Comparison of ENCODE assay signal across 7 cellular contexts in the genomic region with DNA sequence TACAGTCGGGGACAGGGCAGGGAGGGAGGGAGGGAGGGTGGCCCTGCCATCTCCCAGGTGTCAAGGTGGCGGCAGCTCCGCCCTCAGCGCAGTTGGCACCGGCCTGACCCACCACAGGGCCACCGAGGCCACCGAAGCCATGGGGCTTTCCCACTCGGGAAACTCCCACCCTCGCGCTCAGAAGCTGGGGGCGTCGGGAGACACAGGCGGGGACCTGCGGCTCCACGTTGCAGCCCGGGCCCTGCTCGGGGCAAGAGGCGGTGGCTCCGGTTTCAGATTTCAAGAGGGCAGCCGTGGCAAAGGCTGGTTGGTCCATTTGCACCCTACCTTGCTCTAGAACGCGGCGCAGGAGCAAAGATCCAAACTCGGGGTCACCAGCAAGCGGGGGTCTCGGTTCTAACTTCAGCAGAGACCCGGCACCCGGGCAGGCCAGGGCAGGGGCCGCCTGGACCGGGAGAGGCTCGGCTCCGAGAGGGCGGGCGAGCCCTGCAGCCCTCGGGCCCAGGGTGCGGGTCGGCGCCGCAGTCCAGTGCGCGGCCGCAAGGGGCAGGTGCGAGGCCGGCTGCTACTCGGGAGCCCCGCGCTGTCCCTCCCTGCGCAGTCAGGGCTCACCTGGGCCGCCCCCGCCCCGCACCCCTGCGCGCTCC. TPM values are rescaled to one million over a fixed set of nuclear protein-coding genes. Genes with fewer than 3 reads are reported as not detected.
DNase-seq lines count a peak whose midpoint lies in the region; ATAC-seq and TF ChIP-seq lines count a peak whose summit lies in the region.

No MANE protein-coding gene starts in this region.

- H3K4me3 ChIP-seq in endocrine pancreas (ENCODE audit: control insufficient read depth, insufficient read depth, low read length) (no peak overlapping the region), muscle layer of duodenum (ENCODE audit: low read depth in 1 of 2, low read length in 2 of 2) (peak overlapping the region; percentile 39 to 80), thoracic aorta (peak overlapping the region; percentile 93)

- no peaks in the 10 kb centered on the region for H3K36me3 ChIP-seq in endocrine pancreas (ENCODE audit: control insufficient read depth, insufficient read depth, low read length)
- no peaks in the 10 kb centered on the region for H3K36me3 ChIP-seq in muscle layer of duodenum (ENCODE audit: control insufficient read depth in 1 of 2, insufficient read depth in 2 of 2, low read length in 2 of 2)
- H3K36me3 ChIP-seq in thoracic aorta = no peaks in the 10 kb centered on the region

- peak; percentile 62 for ATAC-seq in GM18498 (IDR thresholded peaks at IDR 0.05; ENCODE audit: unreplicated experiment)
- ATAC-seq in HG02571 (IDR thresholded peaks at IDR 0.05; ENCODE audit: unreplicated experiment) = peak; percentile 41
- ATAC-seq in thoracic aorta (ENCODE audit: insufficient number of reproducible peaks, low FRiP score, low read depth) = no peak

- H3K27me3 ChIP-seq in endocrine pancreas (ENCODE audit: control insufficient read depth, insufficient read depth, low read length) (no peaks in the 10 kb centered on the region), muscle layer of duodenum (ENCODE audit: low read depth, low read length) (no peaks in the 10 kb centered on the region), thoracic aorta (replicated peaks; ENCODE audit: insufficient read depth) (no peaks in the 10 kb centered on the region)

- no peaks in the 10 kb centered on the region for H3K4me1 ChIP-seq in endocrine pancreas (ENCODE audit: control insufficient read depth, insufficient read depth, low read length)
- peaks cover 11 to 13% of the 10 kb centered on the region in 2 donors for H3K4me1 ChIP-seq in muscle layer of duodenum (ENCODE audit: control insufficient read depth in 1 of 2, insufficient read depth in 2 of 2, low read length in 2 of 2)
- H3K4me1 ChIP-seq in thoracic aorta (ENCODE audit: control insufficient read depth in 1 of 2, low read depth in 2 of 2) = peaks cover 10 to 16% of the 10 kb centered on the region in 2 donors

- peak; percentile 64 for TF ChIP-seq CTCF in thoracic aorta (IDR thresholded peaks at IDR 0.05)

- H3K27ac ChIP-seq in muscle layer of duodenum (ENCODE audit: low read length) (peak overlapping the region; percentile 45), thoracic aorta (peak overlapping the region in 1 of 2 donors; percentile 53)

- H3K9me3 ChIP-seq in endocrine pancreas (ENCODE audit: control insufficient read depth, low read length) = no peaks in the 10 kb centered on the region
- no peaks in the 10 kb centered on the region for H3K9me3 ChIP-seq in muscle layer of duodenum (ENCODE audit: control insufficient read depth in 1 of 2, low read length in 2 of 2)
- H3K9me3 ChIP-seq in thoracic aorta = no peaks in the 10 kb centered on the region

- H3K9ac ChIP-seq in endocrine pancreas (ENCODE audit: control insufficient read depth, insufficient read depth, low read length) = peak overlapping the region; percentile 76

- DNase-seq in NCI-H2029 treated with DMSO at 0.1 percent for 48 hours (lab: John Stamatoyannopoulos, UW) (peak; percentile 26), thoracic aorta (ENCODE audit: low spot score) (no peak)
- peak; percentile 62 to 72 for DNase-seq in activated CD4-positive, alpha-beta T cell treated with anti-CD3 and anti-CD28 coated beads, Interleukin-2, amount 50 U/mL, for 4 hours

RNA-seq across cellular contexts. Expression of a gene that starts 0.4 kb away (rescaled TPM):
- total RNA-seq in thoracic aorta = 10 to 100 TPM; 19.0 to 23.7 TPM

RNA-seq across cellular contexts. Expression of a gene that starts 31.2 kb away (rescaled TPM):
- 10 to 100 TPM in 1 of 2 donors, 1 to 10 TPM in 1; 5.4 to 16.5 TPM for total RNA-seq in thoracic aorta
